In the genomic region with DNA sequence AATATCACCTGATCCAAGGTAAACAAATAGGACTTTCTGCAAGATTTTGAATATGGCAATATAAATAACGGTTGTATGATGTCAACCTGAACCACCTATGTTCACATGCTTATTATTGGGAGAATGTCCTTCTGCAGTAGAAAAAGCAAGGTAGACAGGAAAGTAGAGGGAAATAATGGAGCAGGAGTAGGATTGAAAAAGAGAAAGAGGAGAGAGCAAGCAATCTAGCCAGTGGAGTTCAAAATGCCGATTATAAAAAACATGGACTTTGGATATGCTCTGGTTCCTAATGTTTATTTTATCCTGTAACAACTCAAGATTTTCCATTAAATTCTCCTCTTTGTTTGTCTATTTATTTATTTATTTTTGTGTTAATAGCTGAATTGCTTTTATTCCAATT, we compare ENCODE assay signal across 29 cellular contexts.
"Had no signal": no experiment of that assay in that cellular context is flagged by ENCODE, and none has a peak within 500 bp of the region (broad histone marks: within the 10 kb centered on the region; RNA-seq: fewer than 3 reads in every experiment).

No MANE protein-coding gene starts in this region.

- DNase-seq: stimulated activated CD4-positive, alpha-beta T cell treated with anti-CD3 and anti-CD28 coated beads, Interleukin-2, amount 100 ng/mL, for 48 hours; stimulated activated CD4-positive, alpha-beta T cell treated with anti-CD3 and anti-CD28 coated beads, Interleukin-4, amount 100 ng/mL, for 1 hour; stimulated activated CD4-positive, alpha-beta T cell treated with anti-CD3 and anti-CD28 coated beads, Interleukin-4, amount 100 ng/mL, for 24 hours; stimulated activated CD4-positive, alpha-beta T cell treated with anti-CD3 and anti-CD28 coated beads, Interleukin-4, amount 100 ng/mL, for 4 hours; stimulated activated CD8-positive, alpha-beta memory T cell treated with anti-CD3 and anti-CD28 coated beads, Interleukin-4, amount 100 ng/mL, for 48 hours; stimulated activated naive B cell treated with anti-CD40 and anti-IgM and Interleukin-4, amounts not matched to agents 10 μg/mL and 1 μg/mL and 100 μg/mL, for 72 hours; stimulated activated naive CD4-positive, alpha-beta T cell; stimulated activated naive CD4-positive, alpha-beta T cell treated with Interleukin-2 at 50 U/mL for 16 hours; stimulated activated naive CD8-positive, alpha-beta T cell treated with anti-CD3 and anti-CD28 coated beads, Interleukin-15, amount 100 ng/mL, for 72 hours; stimulated activated naive CD8-positive, alpha-beta T cell treated with anti-CD3 and anti-CD28 coated beads, Interleukin-15, Interleukin-2, amounts not matched to agents 100 U/mL and 50 U/mL, for 24 hours; stomach; substantia nigra; testis; thyroid gland; tibial artery; transverse colon; trophoblast cell; upper lobe of left lung; upper lobe of right lung; uterus had no signal

- FAIRE-seq: urothelium cell line had no signal

- H3K9me3 Mint-ChIP-seq: stimulated activated memory B cell treated with anti-CD40 and anti-IgM and Interleukin-4, amounts not matched to agents 10 μg/mL and 1 μg/mL and 100 μg/mL, for 72 hours; stimulated activated naive B cell treated with anti-CD40 and anti-IgM and Interleukin-4, amounts not matched to agents 10 μg/mL and 1 μg/mL and 100 μg/mL, for 72 hours; type B pancreatic cell had no signal

- H3K9me3 ChIP-seq: stomach, suprapubic skin, testis, thoracic aorta, thyroid gland, tibial artery, tibial nerve, transverse colon, upper lobe of left lung, upper lobe of right lung, uterus, vagina had no signal

- H3K27me3 ChIP-seq: stomach, suprapubic skin, testis, thyroid gland, tibial artery, tibial nerve, transverse colon, upper lobe of left lung, upper lobe of right lung, uterus, vagina had no signal

- H3K27ac ChIP-seq: stomach, suprapubic skin, testis, thoracic aorta, thyroid gland, tibial artery, tibial nerve, transverse colon, upper lobe of left lung, upper lobe of right lung, uterus, vagina had no signal

- H3K36me3 ChIP-seq: stomach, suprapubic skin, thoracic aorta, thyroid gland, tibial artery, tibial nerve, transverse colon, upper lobe of left lung, upper lobe of right lung, uterus, vagina had no signal

- H3K27ac Mint-ChIP-seq: stimulated activated effector memory CD8-positive, alpha-beta T cell treated with anti-CD3 and anti-CD28 coated beads, Interleukin-12 subunit alpha, Interleukin-12 subunit beta, amount 100 ng/mL, for 72 hours; stimulated activated memory B cell treated with anti-CD40 and anti-IgM and Interleukin-4, amounts not matched to agents 10 μg/mL and 1 μg/mL and 100 μg/mL, for 72 hours; stimulated activated naive B cell treated with anti-CD40 and anti-IgM and Interleukin-4, amounts not matched to agents 10 μg/mL and 1 μg/mL and 100 μg/mL, for 72 hours; stimulated activated naive CD8-positive, alpha-beta T cell treated with anti-CD3 and anti-CD28 coated beads, Interleukin-15, amount 100 ng/mL, for 72 hours; stimulated activated naive CD8-positive, alpha-beta T cell treated with anti-CD3 and anti-CD28 coated beads, Interleukin-15, Interleukin-2, amounts not matched to agents 100 ng/mL and 50 ng/mL, for 24 hours; type B pancreatic cell had no signal

- ATAC-seq: stimulated activated effector memory CD8-positive, alpha-beta T cell treated with anti-CD3 and anti-CD28 coated beads, Interleukin-12 subunit alpha, Interleukin-12 subunit beta, amount 100 ng/mL, for 72 hours; stimulated activated memory B cell treated with anti-CD40 and anti-IgM and Interleukin-4, amounts not matched to agents 10 μg/mL and 1 μg/mL and 100 μg/mL, for 72 hours; stimulated activated naive B cell treated with anti-CD40 and anti-IgM and Interleukin-4, amounts not matched to agents 10 μg/mL and 1 μg/mL and 100 μg/mL, for 72 hours; stimulated activated naive CD8-positive, alpha-beta T cell treated with anti-CD3 and anti-CD28 coated beads, Interleukin-15, amount 100 ng/mL, for 72 hours; stimulated activated naive CD8-positive, alpha-beta T cell treated with anti-CD3 and anti-CD28 coated beads, Interleukin-15, Interleukin-2, amounts not matched to agents 100 U/mL and 50 U/mL, for 24 hours; upper lobe of right lung had no signal

- H3K4me3 ChIP-seq: stomach, suprapubic skin, testis, thoracic aorta, thyroid gland, tibial artery, tibial nerve, transverse colon, upper lobe of left lung, upper lobe of right lung, uterus, vagina had no signal

- H3K4me1 Mint-ChIP-seq: stimulated activated effector memory CD8-positive, alpha-beta T cell treated with anti-CD3 and anti-CD28 coated beads, Interleukin-12 subunit alpha, Interleukin-12 subunit beta, amount 100 ng/mL, for 72 hours; stimulated activated memory B cell treated with anti-CD40 and anti-IgM and Interleukin-4, amounts not matched to agents 10 μg/mL and 1 μg/mL and 100 μg/mL, for 72 hours; stimulated activated naive B cell treated with anti-CD40 and anti-IgM and Interleukin-4, amounts not matched to agents 10 μg/mL and 1 μg/mL and 100 μg/mL, for 72 hours; stimulated activated naive CD8-positive, alpha-beta T cell treated with anti-CD3 and anti-CD28 coated beads, Interleukin-15, amount 100 ng/mL, for 72 hours had no signal

- H3K36me3 Mint-ChIP-seq: stimulated activated effector memory CD8-positive, alpha-beta T cell treated with anti-CD3 and anti-CD28 coated beads, Interleukin-12 subunit alpha, Interleukin-12 subunit beta, amount 100 ng/mL, for 72 hours; stimulated activated memory B cell treated with anti-CD40 and anti-IgM and Interleukin-4, amounts not matched to agents 10 μg/mL and 1 μg/mL and 100 μg/mL, for 72 hours; stimulated activated naive B cell treated with anti-CD40 and anti-IgM and Interleukin-4, amounts not matched to agents 10 μg/mL and 1 μg/mL and 100 μg/mL, for 72 hours; type B pancreatic cell had no signal

- H3K4me1 ChIP-seq: stomach, suprapubic skin, testis, thyroid gland, tibial artery, tibial nerve, transverse colon, upper lobe of left lung, upper lobe of right lung, uterus, vagina had no signal

- H3K4me3 Mint-ChIP-seq: stimulated activated effector memory CD8-positive, alpha-beta T cell treated with anti-CD3 and anti-CD28 coated beads, Interleukin-12 subunit alpha, Interleukin-12 subunit beta, amount 100 ng/mL, for 72 hours; stimulated activated memory B cell treated with anti-CD40 and anti-IgM and Interleukin-4, amounts not matched to agents 10 μg/mL and 1 μg/mL and 100 μg/mL, for 72 hours; stimulated activated naive B cell treated with anti-CD40 and anti-IgM and Interleukin-4, amounts not matched to agents 10 μg/mL and 1 μg/mL and 100 μg/mL, for 72 hours; stimulated activated naive CD8-positive, alpha-beta T cell treated with anti-CD3 and anti-CD28 coated beads, Interleukin-15, amount 100 ng/mL, for 72 hours; stimulated activated naive CD8-positive, alpha-beta T cell treated with anti-CD3 and anti-CD28 coated beads, Interleukin-15, Interleukin-2, amounts not matched to agents 100 ng/mL and 50 ng/mL, for 24 hours; type B pancreatic cell had no signal

- H3K27me3 Mint-ChIP-seq: stimulated activated memory B cell treated with anti-CD40 and anti-IgM and Interleukin-4, amounts not matched to agents 10 μg/mL and 1 μg/mL and 100 μg/mL, for 72 hours; stimulated activated naive B cell treated with anti-CD40 and anti-IgM and Interleukin-4, amounts not matched to agents 10 μg/mL and 1 μg/mL and 100 μg/mL, for 72 hours; stimulated activated naive CD8-positive, alpha-beta T cell treated with anti-CD3 and anti-CD28 coated beads, Interleukin-15, amount 100 ng/mL, for 72 hours; stimulated activated naive CD8-positive, alpha-beta T cell treated with anti-CD3 and anti-CD28 coated beads, Interleukin-15, Interleukin-2, amounts not matched to agents 100 ng/mL and 50 ng/mL, for 24 hours had no signal
